28 cellular contexts compared by ENCODE assay signal in the genomic region with DNA sequence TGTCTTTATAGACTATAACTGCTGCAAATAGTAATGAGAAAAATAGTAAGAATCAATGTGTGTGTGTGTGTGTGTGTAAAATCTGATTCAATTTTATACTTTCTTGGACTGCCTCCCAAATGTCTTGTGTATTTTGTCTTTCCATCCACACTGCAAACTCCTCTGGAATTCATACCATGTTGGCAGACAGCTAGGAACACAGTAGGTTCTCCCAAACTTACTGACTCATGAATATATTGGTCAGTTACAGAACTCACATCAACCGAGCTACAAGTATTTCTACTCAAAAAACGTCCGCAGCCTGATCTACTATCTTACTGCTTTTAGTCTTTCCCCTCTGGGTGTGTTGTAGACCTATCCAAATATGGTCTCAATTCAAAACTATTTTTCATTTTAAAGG.
"Had no signal": no experiment of that assay in that cellular context is flagged by ENCODE, and none has a peak within 500 bp of the region (broad histone marks: within the 10 kb centered on the region; RNA-seq: fewer than 3 reads in every experiment).

No MANE protein-coding gene starts in this region.

- H3K4me2 ChIP-seq: neural progenitor cell had no signal

- H3K9ac ChIP-seq: neural progenitor cell, parathyroid adenoma had no signal

- H3K36me3 ChIP-seq: esophagus muscularis mucosa, left lung, lower lobe of right lung, neural progenitor cell, right atrium auricular region, spleen, WERI-Rb-1 had no signal

- H3K79me2 ChIP-seq: parathyroid adenoma had no signal

- H3K27ac ChIP-seq: body of pancreas, esophagus muscularis mucosa, left lung, lower lobe of right lung, neural progenitor cell, parathyroid adenoma, psoas muscle, right atrium auricular region, spleen, testis, WERI-Rb-1 had no signal

- ATAC-seq: body of pancreas, left lung, lower lobe of right lung, natural killer cell, psoas muscle, T-helper 17 cell had no signal

- H3K27me3 ChIP-seq: body of pancreas, esophagus muscularis mucosa, left lung, neural progenitor cell, right atrium auricular region, spleen, testis had no signal

- DNase-seq: activated CD4-positive, alpha-beta memory T cell treated with anti-CD3 and anti-CD28 coated beads for 36 hours; activated CD4-positive, alpha-beta T cell treated with anti-CD3 and anti-CD28 coated beads, Interleukin-2, amount 10 ng/mL, durations not matched to agents 24 days and 14 days; activated CD4-positive, CD25-positive, alpha-beta regulatory T cell treated with anti-CD3 and anti-CD28 coated beads, Interleukin-2, amount 50 U/mL, for 72 hours; activated CD8-positive, alpha-beta memory T cell treated with anti-CD3 and anti-CD28 coated beads, Interleukin-2, amount 50 U/mL, for 4 hours; activated gamma-delta T cell; activated naive CD4-positive, alpha-beta T cell treated with anti-CD3 and anti-CD28 coated beads, Interleukin-2, amount 10 ng/mL, durations not matched to agents 7 days and 5 days; activated naive CD8-positive, alpha-beta T cell treated with anti-CD3 and anti-CD28 coated beads, Interleukin-2, amount 10 ng/mL, durations not matched to agents 7 days and 5 days; activated T-cell treated with anti-CD3 and anti-CD28 coated beads, Interleukin-2, amount 50 U/mL, for 1 hour; amygdala; body of pancreas; glutamatergic neuron; left lung; lower lobe of right lung; mesendoderm; natural killer cell; occipital lobe; psoas muscle; spleen; stimulated activated naive CD4-positive, alpha-beta T cell treated with Interleukin-2 at 50 U/mL for 16 hours; T-helper 17 cell; T1000; testis; trophoblast cell; WERI-Rb-1 had no signal

- H3K9me3 ChIP-seq: lower lobe of right lung, psoas muscle, testis had no signal

- H2AFZ ChIP-seq: neural progenitor cell, parathyroid adenoma had no signal

- H3K4me3 ChIP-seq: body of pancreas, esophagus muscularis mucosa, left lung, lower lobe of right lung, neural progenitor cell, psoas muscle, right atrium auricular region, spleen, testis had no signal

- H3K4me1 ChIP-seq: body of pancreas, esophagus muscularis mucosa, left lung, lower lobe of right lung, neural progenitor cell, parathyroid adenoma, psoas muscle, right atrium auricular region, spleen, testis had no signal
